ENCODE assay signal across 26 cellular contexts in the genomic region with DNA sequence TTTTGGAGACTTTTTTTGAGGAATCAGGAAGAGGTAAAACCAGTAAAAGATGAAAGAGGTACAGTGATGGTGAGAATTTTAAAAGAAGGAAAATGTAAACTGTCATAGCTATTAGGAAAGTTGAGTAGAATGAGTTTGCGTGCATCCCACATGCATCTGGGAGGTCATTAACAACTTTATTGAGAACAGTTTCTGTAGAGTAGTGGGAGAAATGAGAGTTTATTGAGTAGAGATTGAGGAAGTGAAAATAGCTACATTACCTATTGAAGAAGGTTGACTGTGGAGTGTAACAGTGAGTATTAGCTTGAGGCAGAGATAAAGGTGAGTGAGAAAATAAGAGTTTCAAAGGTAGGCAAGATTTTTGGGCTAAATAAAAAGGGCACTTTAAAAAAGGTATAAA. TPM values are rescaled to one million over a fixed set of nuclear protein-coding genes. Genes with fewer than 3 reads are reported as not detected.
DNase-seq lines count a peak whose midpoint lies in the region; ATAC-seq and TF ChIP-seq lines count a peak whose summit lies in the region.
"Had no signal": no experiment of that assay in that cellular context is flagged by ENCODE, and none has a peak within 500 bp of the region (broad histone marks: within the 10 kb centered on the region; RNA-seq: fewer than 3 reads in every experiment).

No MANE protein-coding gene starts in this region.

- TF ChIP-seq POLR2A in suprapubic skin (IDR thresholded peaks at IDR 0.05), result no peak

- no peaks in the 10 kb centered on the region for H3K27me3 ChIP-seq in suprapubic skin

- no peaks in the 10 kb centered on the region for H3K4me1 Mint-ChIP-seq in naive B cell
- H3K4me1 Mint-ChIP-seq: CD8-positive, alpha-beta memory T cell had no signal

- no peaks in the 10 kb centered on the region for H3K9me3 ChIP-seq in suprapubic skin

- peak; percentile 58 for ATAC-seq in GM18870 (IDR thresholded peaks at IDR 0.05; ENCODE audit: unreplicated experiment)
- ATAC-seq in GM21515 (IDR thresholded peaks at IDR 0.05; ENCODE audit: unreplicated experiment), result peak; percentile 78
- peak; percentile 61 for ATAC-seq in HG03066 (IDR thresholded peaks at IDR 0.05; ENCODE audit: low read depth, unreplicated experiment)
- ATAC-seq in naive B cell (ENCODE audit: low read depth in 2 of 2), result peak; percentile 71 to 82
- ATAC-seq in HG03442 (IDR thresholded peaks at IDR 0.05; ENCODE audit: unreplicated experiment), result no peak

- H3K36me3 Mint-ChIP-seq in naive B cell, result peaks cover 0 to 7% of the 10 kb centered on the region in 2 donors

- H3K27ac Mint-ChIP-seq in naive B cell, result no peak overlapping the region
- H3K27ac Mint-ChIP-seq: activated naive CD8-positive, alpha-beta T cell; CD8-positive, alpha-beta memory T cell; HFFc6 had no signal

- H3K27me3 Mint-ChIP-seq in naive B cell, result no peaks in the 10 kb centered on the region
- H3K27me3 Mint-ChIP-seq: activated naive CD8-positive, alpha-beta T cell; CD8-positive, alpha-beta memory T cell had no signal

- no peak for TF ChIP-seq CTCF in suprapubic skin (IDR thresholded peaks at IDR 0.05)

- no peak overlapping the region for H3K27ac ChIP-seq in suprapubic skin
- H3K27ac ChIP-seq: PC-9 had no signal

- 95% methylated on average over 1 of the region's 1 CpG for WGBS in suprapubic skin

- peaks cover 0 to 3% (median 0%) of the 10 kb centered on the region in 7 donors for H3K9me3 Mint-ChIP-seq in naive B cell
- H3K9me3 Mint-ChIP-seq: CD8-positive, alpha-beta memory T cell; HFFc6 had no signal

- no peaks in the 10 kb centered on the region for H3K36me3 ChIP-seq in suprapubic skin

- TF ChIP-seq EP300 in suprapubic skin (IDR thresholded peaks at IDR 0.05), result no peak

- no peak overlapping the region for H3K4me3 ChIP-seq in suprapubic skin
- H3K4me3 ChIP-seq: PC-9 had no signal

- H3K4me1 ChIP-seq in suprapubic skin, result no peaks in the 10 kb centered on the region

- DNase-seq in naive B cell (peak; percentile 5), suprapubic skin (ENCODE audit: low spot score in 2 of 2) (no peak), COLO668 (lab: John Stamatoyannopoulos, UW; ENCODE audit: unreplicated experiment) (no peak), NCI-H1092 (lab: John Stamatoyannopoulos, UW) (no peak)
- DNase-seq: activated CD4-positive, alpha-beta T cell treated with anti-CD3 and anti-CD28 coated beads for 48 hours; CD8-positive, alpha-beta memory T cell; DMS79 treated with DMSO at 0.1 percent for 48 hours; HFFc6; KBM-7; kidney; NCI-H1694 treated with DMSO at 0.1 percent for 48 hours; NCI-H2227 treated with DMSO at 0.1 percent for 48 hours; nucleus accumbens; PC-9; retina; SHP77 treated with DMSO at 0.1 percent for 48 hours had no signal

- H3K4me3 Mint-ChIP-seq in naive B cell, result no peak overlapping the region
- H3K4me3 Mint-ChIP-seq: activated naive CD8-positive, alpha-beta T cell; CD8-positive, alpha-beta memory T cell; HFFc6 had no signal

RNA-seq across cellular contexts. Expression of a gene that starts 38.7 kb away (rescaled TPM):
- 1 to 10 TPM; 2.9 to 6.6 (median 4.5) TPM for polyA plus RNA-seq in naive B cell (ENCODE audit: low read depth in 6 of 6)
- total RNA-seq in suprapubic skin, result 1 to 10 TPM; 1.5 to 5.6 (median 2.0) TPM

RNA-seq across cellular contexts. Expression of a gene that starts 38.9 kb away (rescaled TPM):
- not detected for polyA plus RNA-seq in naive B cell (ENCODE audit: low read depth in 6 of 6)
- total RNA-seq in suprapubic skin, result not detected
- total RNA-seq: CD8-positive, alpha-beta memory T cell; frontal cortex; HFFc6; kidney; lung microvascular endothelial cell; myocyte; urinary bladder had no signal
- polyA plus RNA-seq: CD8-positive, alpha-beta memory T cell; esophagus; urinary bladder had no signal
